8 cellular contexts compared by ENCODE assay signal in the genomic region with DNA sequence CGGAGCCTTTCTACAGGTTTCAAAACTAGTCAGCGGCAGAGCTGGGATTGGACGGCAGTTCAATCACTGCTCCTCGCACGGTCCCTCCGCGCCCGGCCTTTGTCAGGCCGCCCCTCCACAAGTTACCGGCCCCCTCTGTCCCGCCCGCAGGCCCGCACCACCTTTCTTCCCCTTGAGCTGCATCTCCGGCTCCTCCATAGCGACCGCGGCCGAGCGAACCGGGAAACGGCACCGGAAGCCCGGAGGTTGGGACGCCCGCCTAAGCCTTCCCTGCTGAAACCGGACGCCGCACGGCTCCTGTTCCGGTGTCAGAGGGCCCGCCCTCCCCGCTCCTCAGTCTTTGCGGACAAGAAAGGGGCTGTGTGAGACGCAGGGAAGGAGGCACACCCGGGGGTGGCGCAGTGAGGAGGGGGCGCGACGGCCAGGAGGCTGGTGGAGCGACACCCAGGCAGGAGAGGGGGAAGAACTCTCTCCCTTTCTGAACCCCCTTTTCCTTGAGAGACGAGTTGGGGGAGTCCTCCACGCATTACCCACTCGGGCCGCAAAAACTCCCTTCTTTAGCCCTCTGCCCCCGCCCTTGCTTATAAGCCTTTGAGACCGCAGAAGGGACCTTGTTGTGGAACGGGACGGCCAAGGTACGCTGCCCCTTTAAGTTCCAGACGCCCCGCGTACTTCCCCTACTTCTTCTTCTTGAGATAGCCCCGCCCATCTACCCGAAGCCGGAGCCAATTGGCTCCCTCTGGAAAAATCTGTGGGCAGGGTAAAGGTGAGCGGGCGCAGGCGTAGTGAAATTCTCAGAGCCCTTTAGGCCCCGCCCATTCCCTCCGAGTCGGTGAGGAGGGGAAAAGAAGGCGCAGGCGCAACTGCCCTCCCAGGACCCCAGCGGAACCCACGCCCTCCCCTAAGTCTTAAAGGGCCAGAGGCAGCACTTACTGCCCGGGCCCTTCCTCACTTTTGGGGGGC. TPM values are rescaled to one million over a fixed set of nuclear protein-coding genes. Genes with fewer than 3 reads are reported as not detected.
DNase-seq lines count a peak whose midpoint lies in the region; ATAC-seq and TF ChIP-seq lines count a peak whose summit lies in the region.

A gene (minus strand): TSS at position 233 of the 963 bp plus-strand sequence. CDS start 35 bp downstream, at position 198.
A gene with protein sequence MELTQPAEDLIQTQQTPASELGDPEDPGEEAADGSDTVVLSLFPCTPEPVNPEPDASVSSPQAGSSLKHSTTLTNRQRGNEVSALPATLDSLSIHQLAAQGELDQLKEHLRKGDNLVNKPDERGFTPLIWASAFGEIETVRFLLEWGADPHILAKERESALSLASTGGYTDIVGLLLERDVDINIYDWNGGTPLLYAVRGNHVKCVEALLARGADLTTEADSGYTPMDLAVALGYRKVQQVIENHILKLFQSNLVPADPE (plus strand): TSS at position 339 of the 963 bp plus-strand sequence. CDS start 1,689 bp downstream, outside the sequence.

- no peaks in the 10 kb centered on the region for H3K27me3 Mint-ChIP-seq in T-helper 1 cell treated with Interleukin-12 subunit alpha and Interleukin-12 subunit beta and Interleukin-4 antibody, amounts not matched to agents 30 μg/mL and 1 μg/mL, for 36 hours (ENCODE audit: low read depth)

- in situ Hi-C loops in GM13977 (cut with MboI; ENCODE audit: low pct_unique_long_range_greater_than_20kb, low sequenced_read_pairs, unreplicated experiment), result no loop called here

- H3K9me3 ChIP-seq in heart right ventricle (no peaks in the 10 kb centered on the region), upper lobe of left lung (no peaks in the 10 kb centered on the region)

- TF ChIP-seq CTCF in GM13977 (IDR thresholded peaks at IDR 0.05; ENCODE audit: extremely low read depth, insufficient read depth, missing control alignments) (no peak), heart right ventricle (IDR thresholded peaks at IDR 0.05) (no peak), upper lobe of left lung (IDR thresholded peaks at IDR 0.05) (peak in 2 of 6 experiments; percentile 11 to 23)

- intact Hi-C loops in heart right ventricle (cut with DNase I) (loop anchor here in 3 of 10 donors (1.0 to 10.0 kb wide), 4 partner anchors 11 to 303 kb away; a partner anchor contains a TSS), posterior cingulate gyrus (cut with DNase I) (loop anchor here (1.0 kb wide), 1 partner anchor 11 kb away; a partner anchor contains a TSS)

- H3K4me3 Mint-ChIP-seq in T-helper 1 cell treated with Interleukin-12 subunit alpha and Interleukin-12 subunit beta and Interleukin-4 antibody, amounts not matched to agents 30 μg/mL and 1 μg/mL, for 36 hours, result peak within 1 kb of the TSS; percentile 99

- H3K27ac ChIP-seq in heart right ventricle, result peak within 1 kb of the TSS; percentile 96 to 100 (median 100)
- H3K27ac ChIP-seq in upper lobe of left lung, result peak within 1 kb of the TSS; percentile 96 to 100 (median 99)

- TF ChIP-seq EP300 in upper lobe of left lung (IDR thresholded peaks at IDR 0.05), result peak in 1 of 4 donors; percentile 32

- peak within 1 kb of the TSS; percentile 99 for H3K27ac Mint-ChIP-seq in T-helper 1 cell treated with Interleukin-12 subunit alpha and Interleukin-12 subunit beta and Interleukin-4 antibody, amounts not matched to agents 30 μg/mL and 1 μg/mL, for 36 hours

- TF ChIP-seq POLR2A in upper lobe of left lung (IDR thresholded peaks at IDR 0.05), result peak in 3 of 4 donors; percentile 34 to 74 (median 37)

- no peaks in the 10 kb centered on the region for H3K9me3 Mint-ChIP-seq in T-helper 1 cell treated with Interleukin-12 subunit alpha and Interleukin-12 subunit beta and Interleukin-4 antibody, amounts not matched to agents 30 μg/mL and 1 μg/mL, for 36 hours

- 0% methylated on average over 65 to 66 of the region's 66 CpGs for WGBS in heart right ventricle, 2 donors
- 0 to 1% methylated on average over 30 to 61 of the region's 66 CpGs for WGBS in upper lobe of left lung, 2 donors

- H3K4me3 ChIP-seq in heart right ventricle, result peak within 1 kb of the TSS; percentile 76 to 99 (median 91)
- peak within 1 kb of the TSS; percentile 80 to 95 (median 94) for H3K4me3 ChIP-seq in upper lobe of left lung

- peaks cover 26% of the 10 kb centered on the region for H3K4me1 Mint-ChIP-seq in T-helper 1 cell treated with Interleukin-12 subunit alpha and Interleukin-12 subunit beta and Interleukin-4 antibody, amounts not matched to agents 30 μg/mL and 1 μg/mL, for 36 hours (ENCODE audit: low read depth)

- H3K4me1 ChIP-seq in heart right ventricle, result peaks cover 9 to 61% (median 46%) of the 10 kb centered on the region in 9 donors
- H3K4me1 ChIP-seq in upper lobe of left lung, result peaks cover 38 to 61% (median 45%) of the 10 kb centered on the region in 4 donors

- peaks cover 11% of the 10 kb centered on the region for H3K36me3 Mint-ChIP-seq in T-helper 1 cell treated with Interleukin-12 subunit alpha and Interleukin-12 subunit beta and Interleukin-4 antibody, amounts not matched to agents 30 μg/mL and 1 μg/mL, for 36 hours (ENCODE audit: low read depth)

- ATAC-seq in HG02884 (IDR thresholded peaks at IDR 0.05; ENCODE audit: unreplicated experiment) (peak; percentile 83), heart right ventricle (peak; percentile 95 to 98 (median 97)), upper lobe of left lung (ENCODE audit: low FRiP score in 2 of 2) (peak; percentile 97 to 98)

- DNase-seq in GM13977 (ENCODE audit: low spot score) (peak; percentile 97), NCI-H1694 (lab: John Stamatoyannopoulos, UW) (peak; percentile 99), amniotic stem cell (lab: John Stamatoyannopoulos, UW) (peak; percentile 99), heart right ventricle (peak; percentile 97 to 100), posterior cingulate gyrus (peak; percentile 97 to 100 (median 98)), upper lobe of left lung (peak; percentile 96 to 99)

- H3K27me3 ChIP-seq in heart right ventricle, result no peaks in the 10 kb centered on the region
- H3K27me3 ChIP-seq in upper lobe of left lung, result no peaks in the 10 kb centered on the region

- peaks cover 0 to 37% (median 5%) of the 10 kb centered on the region in 9 donors for H3K36me3 ChIP-seq in heart right ventricle
- H3K36me3 ChIP-seq in upper lobe of left lung, result peaks cover 0 to 14% (median 9%) of the 10 kb centered on the region in 4 donors

RNA-seq across cellular contexts. Expression of the first gene that starts in this region (rescaled TPM):
- total RNA-seq in heart right ventricle, result 10 to 100 TPM; 21.1 to 33.2 (median 25.0) TPM
- polyA plus RNA-seq in heart right ventricle, result 10 to 100 TPM; 22.0 to 27.9 TPM
- 10 to 100 TPM; 10.1 to 55.5 (median 34.0) TPM for total RNA-seq in upper lobe of left lung

RNA-seq across cellular contexts. Expression of the second gene that starts in this region (rescaled TPM):
- total RNA-seq in heart right ventricle (10 to 100 TPM; 30.6 to 42.6 (median 35.8) TPM), upper lobe of left lung (10 to 100 TPM; 39.1 to 79.7 (median 67.3) TPM)
- polyA plus RNA-seq in heart right ventricle, result 100 to 1,000 TPM in 1 of 2 donors, 10 to 100 TPM in 1; 87.6 to 109 TPM

Comparison
In these comparisons a context has a peak if more than half of its experiments do, and no peak if none do; other contexts are left out.
1. Peak in every context shown above with its lines: DNase-seq, ATAC-seq, H3K4me3 ChIP-seq and H3K27ac ChIP-seq.